Comparison of ENCODE assay signal across 8 cellular contexts in genomic region chr17:67441052-67441738, GRCh38.
DNase-seq lines count a peak whose midpoint lies in the region; ATAC-seq and TF ChIP-seq lines count a peak whose summit lies in the region.

No MANE protein-coding gene starts in this region.

- H3K4me1 Mint-ChIP-seq in IgD-negative memory B cell (peaks cover 9 to 18% (median 15%) of the 10 kb centered on the region in 3 donors), neural crest cell (peaks cover 58% of the 10 kb centered on the region)

- no peaks in the 10 kb centered on the region for H3K9me3 Mint-ChIP-seq in IgD-negative memory B cell
- H3K9me3 Mint-ChIP-seq in neural crest cell: no peaks in the 10 kb centered on the region

- no peak for TF ChIP-seq CTCF in neural crest cell (conservative IDR thresholded peaks at IDR 0.05)
- TF ChIP-seq CTCF in suprapubic skin (IDR thresholded peaks at IDR 0.05): no peak

- H3K36me3 Mint-ChIP-seq in IgD-negative memory B cell (peaks cover 4% of the 10 kb centered on the region), neural crest cell (ENCODE audit: low read depth) (no peaks in the 10 kb centered on the region)

- H3K4me1 ChIP-seq in ectodermal cell (ENCODE audit: control insufficient read depth, insufficient read depth, low read length) (peaks cover 17% of the 10 kb centered on the region), suprapubic skin (peaks cover 5% of the 10 kb centered on the region)

- H3K36me3 ChIP-seq in ectodermal cell (ENCODE audit: control insufficient read depth, insufficient read depth, low read length): no peaks in the 10 kb centered on the region
- no peaks in the 10 kb centered on the region for H3K36me3 ChIP-seq in suprapubic skin

- peak overlapping the region in 2 of 3 donors; percentile 2 to 72 for H3K27ac Mint-ChIP-seq in IgD-negative memory B cell
- no peak overlapping the region for H3K27ac Mint-ChIP-seq in neural crest cell (ENCODE audit: unreplicated experiment)

- H3K27ac ChIP-seq in ectodermal cell (ENCODE audit: insufficient read depth, low read depth, low read length, poor library complexity, severe bottlenecking) (peak overlapping the region; percentile 58), suprapubic skin (peak overlapping the region; percentile 53)

- peak overlapping the region in 3 of 4 donors; percentile 23 to 90 (median 72) for H3K4me3 Mint-ChIP-seq in IgD-negative memory B cell
- H3K4me3 Mint-ChIP-seq in neural crest cell: peak overlapping the region; percentile 39

- 82 to 83% methylated on average over 14 to 15 of the region's 15 CpGs for WGBS in ectodermal cell, 2 experiments
- 66% methylated on average over 15 of the region's 15 CpGs for WGBS in suprapubic skin

- H3K27me3 ChIP-seq in ectodermal cell (ENCODE audit: control insufficient read depth, insufficient read depth, low read length, poor library complexity, severe bottlenecking) (no peaks in the 10 kb centered on the region), suprapubic skin (no peaks in the 10 kb centered on the region)

- no peak for ATAC-seq in HG02840 (IDR thresholded peaks at IDR 0.05; ENCODE audit: low FRiP score, unreplicated experiment)

- TF ChIP-seq EP300 in suprapubic skin (IDR thresholded peaks at IDR 0.05): no peak

- TF ChIP-seq POLR2A in suprapubic skin (IDR thresholded peaks at IDR 0.05): no peak

- no peak overlapping the region for H3K4me3 ChIP-seq in ectodermal cell (ENCODE audit: insufficient read depth, low read depth, low read length)
- no peak overlapping the region for H3K4me3 ChIP-seq in suprapubic skin

- H3K9me3 ChIP-seq in ectodermal cell (ENCODE audit: control insufficient read depth, low read length): no peaks in the 10 kb centered on the region
- no peaks in the 10 kb centered on the region for H3K9me3 ChIP-seq in suprapubic skin

- H3K27me3 Mint-ChIP-seq in IgD-negative memory B cell (no peaks in the 10 kb centered on the region), neural crest cell (ENCODE audit: low read depth) (no peaks in the 10 kb centered on the region)

- DNase-seq in AG08395 (ENCODE audit: low spot score) (peak; percentile 79), neural crest cell (ENCODE audit: low read depth, low spot score) (no peak), suprapubic skin (ENCODE audit: low spot score in 2 of 2) (no peak), DMS 273 treated with DMSO at 0.1 percent for 48 hours (lab: John Stamatoyannopoulos, UW) (no peak)
- DNase-seq in activated CD4-positive, alpha-beta T cell treated with anti-CD3 and anti-CD28 coated beads for 24 hours (ENCODE audit: low read depth in 2 of 2): peak; percentile 37 to 51

Comparison
In these comparisons a context has a peak if more than half of its experiments do, and no peak if none do; other contexts are left out.
1. DNase-seq: peak in AG08395 (single experiment) and activated CD4-positive, alpha-beta T cell treated with anti-CD3 and anti-CD28 coated beads for 24 hours (2 of 2); none in neural crest cell (single experiment), suprapubic skin (0 of 2) and DMS 273 treated with DMSO at 0.1 percent for 48 hours (single experiment).